ENCODE assay signal across 10 cellular contexts in the genomic region with DNA sequence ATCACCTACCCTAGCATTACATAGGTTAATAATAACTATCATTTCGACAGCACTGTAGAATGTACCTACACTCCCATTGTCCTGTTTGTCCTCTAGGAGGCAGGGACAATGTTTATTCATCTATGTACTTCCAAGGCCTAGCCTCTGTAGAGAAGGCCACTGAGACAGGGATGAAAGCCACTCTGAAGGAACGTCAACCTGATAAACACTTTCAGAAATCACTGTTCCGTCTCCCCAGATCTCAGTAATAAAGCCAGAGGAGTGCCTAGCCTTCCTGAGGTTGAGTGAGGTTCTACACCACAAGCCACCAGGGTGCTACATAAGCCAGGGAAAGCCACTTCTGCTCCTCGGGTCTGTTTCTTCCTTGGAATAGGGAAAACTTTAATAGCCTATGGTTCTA. TPM values are rescaled to one million over a fixed set of nuclear protein-coding genes. Genes with fewer than 3 reads are reported as not detected.
DNase-seq lines count a peak whose midpoint lies in the region; ATAC-seq and TF ChIP-seq lines count a peak whose summit lies in the region.
"Had no signal": no experiment of that assay in that cellular context is flagged by ENCODE, and none has a peak within 500 bp of the region (broad histone marks: within the 10 kb centered on the region; RNA-seq: fewer than 3 reads in every experiment).

No MANE protein-coding gene starts in this region.

- peaks cover 4 to 13% of the 10 kb centered on the region in 2 donors for H3K4me1 Mint-ChIP-seq in stimulated activated naive B cell treated with anti-CD40 and anti-IgM and Interleukin-4, amounts not matched to agents 10 μg/mL and 1 μg/mL and 100 μg/mL, for 72 hours

- H3K4me2 ChIP-seq in fibroblast of lung (ENCODE audit: extremely low read depth, insufficient read depth, low read length), result peak overlapping the region; percentile 1

- H3K27ac ChIP-seq in fibroblast of lung (ENCODE audit: insufficient read depth, low read length) (no peak overlapping the region), gastrocnemius medialis (peak overlapping the region; percentile 95 to 97 (median 96)), caudate nucleus (ENCODE audit: low read depth, low read length) (no peak overlapping the region)
- H3K27ac ChIP-seq: BLaER1 had no signal

- no peaks in the 10 kb centered on the region for H3K9me3 ChIP-seq in fibroblast of lung (ENCODE audit: control insufficient read depth, insufficient read depth, low read depth, low read length)
- H3K9me3 ChIP-seq in gastrocnemius medialis, result no peaks in the 10 kb centered on the region
- H3K9me3 ChIP-seq: BLaER1 had no signal

- H3K79me2 ChIP-seq in fibroblast of lung (ENCODE audit: control insufficient read depth, insufficient read depth, low read length), result no peaks in the 10 kb centered on the region

- no peaks in the 10 kb centered on the region for H3K36me3 ChIP-seq in fibroblast of lung (ENCODE audit: control insufficient read depth, insufficient read depth, low read length)
- peaks cover 0 to 10% of the 10 kb centered on the region in 2 donors for H3K36me3 ChIP-seq in gastrocnemius medialis
- H3K36me3 ChIP-seq: BLaER1 had no signal

- no peaks in the 10 kb centered on the region for H3K9me3 Mint-ChIP-seq in stimulated activated naive B cell treated with anti-CD40 and anti-IgM and Interleukin-4, amounts not matched to agents 10 μg/mL and 1 μg/mL and 100 μg/mL, for 72 hours

- peak; percentile 56 to 62 for ATAC-seq in gastrocnemius medialis
- ATAC-seq in stimulated activated naive B cell treated with anti-CD40 and anti-IgM and Interleukin-4, amounts not matched to agents 10 μg/mL and 1 μg/mL and 100 μg/mL, for 72 hours (replicated peaks), result no peak
- ATAC-seq in GM18858 (IDR thresholded peaks at IDR 0.05; ENCODE audit: unreplicated experiment), result no peak
- ATAC-seq: left lobe of liver had no signal

- no peak overlapping the region for H3K4me3 Mint-ChIP-seq in stimulated activated naive B cell treated with anti-CD40 and anti-IgM and Interleukin-4, amounts not matched to agents 10 μg/mL and 1 μg/mL and 100 μg/mL, for 72 hours

- no peak overlapping the region for H3K27ac Mint-ChIP-seq in stimulated activated naive B cell treated with anti-CD40 and anti-IgM and Interleukin-4, amounts not matched to agents 10 μg/mL and 1 μg/mL and 100 μg/mL, for 72 hours

- DNase-seq in NCI-H1417 (lab: John Stamatoyannopoulos, UW) (peak in 2 of 3 experiments; percentile 19 to 55), NCI-H1417 treated with DMSO at 0.1 percent for 48 hours (lab: John Stamatoyannopoulos, UW) (no peak), NCI-H82 (lab: John Stamatoyannopoulos, UW) (peak; percentile 56), fibroblast of lung (ENCODE audit: low read depth in 2 of 2) (peak; percentile 20 to 34), gastrocnemius medialis (peak; percentile 15 to 41), caudate nucleus (lab: John Stamatoyannopoulos, UW) (no peak)
- no peak for DNase-seq in stimulated activated naive B cell treated with anti-CD40 and anti-IgM and Interleukin-4, amounts not matched to agents 10 μg/mL and 1 μg/mL and 100 μg/mL, for 72 hours

- intact Hi-C loops in gastrocnemius medialis (cut with DNase I; ENCODE audit: low total_unique reads), result loop anchor here (5.0 to 10.0 kb wide), 2 partner anchors 48 to 1900 kb away; no protein-coding TSS in a partner anchor

- TF ChIP-seq POLR2A in gastrocnemius medialis (IDR thresholded peaks at IDR 0.05), result peak in 1 of 2 donors; percentile 41

- H3K4me1 ChIP-seq in fibroblast of lung (ENCODE audit: control insufficient read depth, extremely low read depth, insufficient read depth, low read length) (no peaks in the 10 kb centered on the region), gastrocnemius medialis (peaks cover 22 to 32% of the 10 kb centered on the region in 2 donors)

- in situ Hi-C loops in gastrocnemius medialis (cut with MboI; ENCODE audit: low sequenced_read_pairs in 4 of 4), result no loop called here

- H2AFZ ChIP-seq in fibroblast of lung (ENCODE audit: low read length), result no peak overlapping the region

- TF ChIP-seq CTCF in fibroblast of lung (conservative IDR thresholded peaks at IDR 0.05 in 1 of 2, IDR thresholded peaks at IDR 0.05 in 1 of 2; ENCODE audit: low read depth in 1 of 2, low read length in 2 of 2), result peak; percentile 14 to 28
- peak in 4 of 5 experiments; percentile 33 to 53 (median 40) for TF ChIP-seq CTCF in gastrocnemius medialis (IDR thresholded peaks at IDR 0.05 in 4 of 5, conservative IDR thresholded peaks at IDR 0.05 in 1 of 5)

- no peaks in the 10 kb centered on the region for H3K36me3 Mint-ChIP-seq in stimulated activated naive B cell treated with anti-CD40 and anti-IgM and Interleukin-4, amounts not matched to agents 10 μg/mL and 1 μg/mL and 100 μg/mL, for 72 hours

- peaks cover 39 to 52% of the 10 kb centered on the region in 2 donors for H3K27me3 Mint-ChIP-seq in stimulated activated naive B cell treated with anti-CD40 and anti-IgM and Interleukin-4, amounts not matched to agents 10 μg/mL and 1 μg/mL and 100 μg/mL, for 72 hours

- no peaks in the 10 kb centered on the region for H4K20me1 ChIP-seq in fibroblast of lung (ENCODE audit: control insufficient read depth, extremely low read depth, insufficient read depth, low read length)
- H4K20me1 ChIP-seq: BLaER1 had no signal

- no peak overlapping the region for H3K9ac ChIP-seq in fibroblast of lung (ENCODE audit: insufficient read depth, low read length)
- H3K9ac ChIP-seq: BLaER1 had no signal

- no peak overlapping the region for H3K4me3 ChIP-seq in fibroblast of lung (replicated peaks in 1 of 4; ENCODE audit: control extremely low read depth in 1 of 4, insufficient read depth in 1 of 4, low read depth in 3 of 4, low read length in 4 of 4)
- H3K4me3 ChIP-seq in gastrocnemius medialis, result peak overlapping the region; percentile 81 to 86 (median 84)

- H3K27me3 ChIP-seq in fibroblast of lung (ENCODE audit: control insufficient read depth, insufficient read depth, low read length), result no peaks in the 10 kb centered on the region
- no peaks in the 10 kb centered on the region for H3K27me3 ChIP-seq in gastrocnemius medialis

RNA-seq across cellular contexts. Expression of a gene that starts 44.8 kb away (rescaled TPM):
- total RNA-seq in fibroblast of lung, result 6.7 and 14.2 TPM in 2 replicates
- polyA plus RNA-seq in fibroblast of lung, result 18.1 and 18.6 TPM in 2 replicates
- 11.0 TPM in 2 replicates for polyA plus RNA-seq in fibroblast of lung (2012)
- not detected in 2 replicates for polyA minus RNA-seq in fibroblast of lung (ENCODE audit: low replicate concordance)
- 100 to 1,000 TPM; 105 to 218 (median 179) TPM for total RNA-seq in gastrocnemius medialis
- total RNA-seq: left lobe of liver had no signal

Comparison
In these comparisons a context has a peak if more than half of its experiments do, and no peak if none do; other contexts are left out.
1. DNase-seq: peak in NCI-H1417 (2 of 3), NCI-H82 (single experiment), fibroblast of lung (2 of 2) and gastrocnemius medialis (2 of 2); none in NCI-H1417 treated with DMSO at 0.1 percent for 48 hours (single experiment), stimulated activated naive B cell treated with anti-CD40 and anti-IgM and Interleukin-4, amounts not matched to agents 10 μg/mL and 1 μg/mL and 100 μg/mL, for 72 hours (single experiment) and caudate nucleus (0 of 61).
2. H3K27ac ChIP-seq: peak in gastrocnemius medialis (4 of 4); none in fibroblast of lung (single experiment) and caudate nucleus (single experiment).
3. H3K4me3 ChIP-seq: peak in gastrocnemius medialis (4 of 4); none in fibroblast of lung (0 of 4).
4. ATAC-seq: peak in gastrocnemius medialis (2 of 2); none in stimulated activated naive B cell treated with anti-CD40 and anti-IgM and Interleukin-4, amounts not matched to agents 10 μg/mL and 1 μg/mL and 100 μg/mL, for 72 hours (0 of 2) and GM18858 (single experiment).